Comparison of ENCODE assay signal across 23 cellular contexts in the genomic region with DNA sequence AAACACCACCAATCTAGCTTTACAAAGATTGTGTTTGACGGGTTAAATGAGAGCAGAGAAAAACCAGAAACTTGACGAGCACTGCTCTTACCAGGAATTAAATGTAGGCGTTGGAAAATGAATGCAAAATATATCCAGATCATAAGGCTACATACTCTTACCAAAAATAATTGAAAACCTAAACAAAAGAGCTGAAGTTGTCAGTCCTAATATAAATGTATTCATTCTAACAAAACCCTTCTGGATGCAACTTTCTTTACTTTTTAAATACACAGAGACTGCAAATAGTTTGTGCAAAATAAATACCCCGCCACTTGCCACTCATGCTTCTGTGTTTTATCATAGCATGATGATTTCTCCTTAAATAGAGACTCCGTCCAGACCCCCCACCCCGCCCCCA. TPM values are rescaled to one million over a fixed set of nuclear protein-coding genes. Genes with fewer than 3 reads are reported as not detected.
A peak's percentile ranks its signal among the peaks of the same experiment; 100 is the strongest.
DNase-seq lines count a peak whose midpoint lies in the region; ATAC-seq, FAIRE-seq and TF ChIP-seq lines count a peak whose summit lies in the region.
"Had no signal": no experiment of that assay in that cellular context is flagged by ENCODE, and none has a peak within 500 bp of the region (broad histone marks: within the 10 kb centered on the region; RNA-seq: fewer than 3 reads in every experiment).

No MANE protein-coding gene starts in this region.

- H3K4me1 ChIP-seq in left ventricle myocardium inferior, result peaks cover 82% of the 10 kb centered on the region
- H3K4me1 ChIP-seq in muscle layer of duodenum (ENCODE audit: control insufficient read depth in 1 of 2, insufficient read depth in 2 of 2, low read length in 2 of 2), result peaks cover 6 to 36% of the 10 kb centered on the region in 2 donors
- peaks cover 39 to 81% (median 64%) of the 10 kb centered on the region in 4 donors for H3K4me1 ChIP-seq in transverse colon

- ATAC-seq in left ventricle myocardium superior, result no peak
- ATAC-seq in HG03045 (IDR thresholded peaks at IDR 0.05; ENCODE audit: unreplicated experiment), result no peak

- TF ChIP-seq EP300 in transverse colon (IDR thresholded peaks at IDR 0.05; ENCODE audit: low read depth), result no peak

- intact Hi-C loops in left ventricle myocardium inferior (cut with micrococcal nuclease) (no loop called here), left ventricle myocardium superior (cut with micrococcal nuclease) (no loop called here), transverse colon (cut with DNase I; ENCODE audit: low total_unique reads) (no loop called here)

- H3K36me3 ChIP-seq in left ventricle myocardium inferior (peaks cover 52% of the 10 kb centered on the region), muscle layer of duodenum (ENCODE audit: control insufficient read depth in 1 of 2, insufficient read depth in 2 of 2, low read length in 2 of 2) (peaks cover 11 to 33% of the 10 kb centered on the region in 2 donors), transverse colon (peaks cover 0 to 19% (median 0%) of the 10 kb centered on the region in 4 donors)

- H3K27me3 ChIP-seq in left ventricle myocardium inferior (ENCODE audit: low read depth), result no peaks in the 10 kb centered on the region
- H3K27me3 ChIP-seq in muscle layer of duodenum (ENCODE audit: low read depth, low read length), result no peaks in the 10 kb centered on the region
- no peaks in the 10 kb centered on the region for H3K27me3 ChIP-seq in transverse colon
- H3K27me3 ChIP-seq: MG63, SJSA1 had no signal

- TF ChIP-seq CTCF in left ventricle myocardium inferior (IDR thresholded peaks at IDR 0.05; ENCODE audit: borderline replicate concordance) (no peak), transverse colon (IDR thresholded peaks at IDR 0.05) (no peak)

- 59 to 65% methylated on average over 4 to 6 of the region's 6 CpGs for WGBS in transverse colon (ENCODE audit: low coverage in 1 of 2), 2 donors

- H3K9me3 ChIP-seq in left ventricle myocardium inferior (replicated peaks) (no peaks in the 10 kb centered on the region), muscle layer of duodenum (ENCODE audit: control insufficient read depth in 1 of 2, low read length in 2 of 2) (no peaks in the 10 kb centered on the region), transverse colon (no peaks in the 10 kb centered on the region)
- H3K9me3 ChIP-seq: MG63, SJSA1 had no signal

- no peak overlapping the region for H3K4me3 ChIP-seq in left ventricle myocardium inferior
- no peak overlapping the region for H3K4me3 ChIP-seq in muscle layer of duodenum (ENCODE audit: low read depth in 1 of 2, low read length in 2 of 2)
- H3K4me3 ChIP-seq in transverse colon, result no peak overlapping the region
- H3K4me3 ChIP-seq: MG63, SJSA1 had no signal

- no peak for DNase-seq in left ventricle myocardium inferior
- DNase-seq in left ventricle myocardium superior, result no peak
- no peak for DNase-seq in transverse colon
- DNase-seq in NCI-H1105 treated with DMSO at 0.1 percent for 48 hours (lab: John Stamatoyannopoulos, UW), result no peak
- DNase-seq in GM03348 (ENCODE audit: low spot score), result no peak
- DNase-seq: Calu3; CD8-positive, alpha-beta memory T cell; DMS53; GDM1; MG63; NCI-H1048; NCI-H1436 treated with DMSO at 0.1 percent for 48 hours; NCI-H2029; NCI-H345; NCI-H524 treated with DMSO at 0.1 percent for 48 hours; OCI-M1 had no signal

- TF ChIP-seq POLR2A in transverse colon (IDR thresholded peaks at IDR 0.05), result no peak

- H3K27ac ChIP-seq in left ventricle myocardium inferior (replicated peaks) (peak overlapping the region; percentile 87), muscle layer of duodenum (ENCODE audit: low read length) (peak overlapping the region; percentile 33), transverse colon (peak overlapping the region; percentile 1 to 41 (median 20))
- H3K27ac ChIP-seq: C4-2B had no signal

- peak; percentile 5 for FAIRE-seq in colon (lab: Jason Lieb, UNC)
- FAIRE-seq: A204.1, RCC 7860 had no signal

- in situ Hi-C loops in transverse colon (cut with MboI; ENCODE audit: low pct_ligation_motif_present in 1 of 4, low pct_unique_long_range_greater_than_20kb in 1 of 4, low sequenced_read_pairs in 3 of 4), result no loop called here

RNA-seq across cellular contexts. Expression of gene RAD9B, which starts 32.7 kb away (rescaled TPM):
- total RNA-seq in left ventricle myocardium inferior (0.63 TPM), left ventricle myocardium superior (0.62 TPM), transverse colon (under 1 TPM in 2 of 4 donors, not detected in 2; 0.27 to 0.32 TPM)

RNA-seq across cellular contexts. Expression of gene VPS29, which starts 32.9 kb away (rescaled TPM):
- 91.1 TPM for total RNA-seq in left ventricle myocardium inferior
- total RNA-seq in left ventricle myocardium superior, result 94.1 TPM
- total RNA-seq in transverse colon, result 100 to 1,000 TPM in 2 of 4 donors, 10 to 100 TPM in 2; 16.3 to 142 (median 79.3) TPM

RNA-seq across cellular contexts. Expression of gene PPTC7, which starts 48.3 kb away (rescaled TPM):
- total RNA-seq in left ventricle myocardium inferior, result 103 TPM
- 124 TPM for total RNA-seq in left ventricle myocardium superior
- 10 to 100 TPM; 25.3 to 36.4 (median 27.1) TPM for total RNA-seq in transverse colon

Comparison
In these comparisons a context has a peak if more than half of its experiments do, and no peak if none do; other contexts are left out.
1. H3K27ac ChIP-seq: peak in every context shown above with its lines; median percentile 87 in left ventricle myocardium inferior; 33 in muscle layer of duodenum; 20 in transverse colon.